20 cellular contexts compared by ENCODE assay signal in genomic region chr15:51133140-51133630, GRCh38. TPM values are rescaled to one million over a fixed set of nuclear protein-coding genes. Genes with fewer than 3 reads are reported as not detected.
A peak's percentile ranks its signal among the peaks of the same experiment; 100 is the strongest.
DNase-seq lines count a peak whose midpoint lies in the region; ATAC-seq and TF ChIP-seq lines count a peak whose summit lies in the region.
"Had no signal": no experiment of that assay in that cellular context is flagged by ENCODE, and none has a peak within 500 bp of the region (broad histone marks: within the 10 kb centered on the region; RNA-seq: fewer than 3 reads in every experiment).

No MANE protein-coding gene starts in this region.

- H3K4me1 Mint-ChIP-seq in MCF 10A (ENCODE audit: insufficient read depth, unreplicated experiment) = peaks cover 47% of the 10 kb centered on the region
- H3K4me1 Mint-ChIP-seq: activated naive CD4-positive, alpha-beta T cell treated with anti-CD3 and anti-CD28 coated beads, Interleukin-2, amount 10 ng/mL, durations not matched to agents 7 days and 5 days had no signal

- peaks cover 7% of the 10 kb centered on the region for H3K36me3 Mint-ChIP-seq in MCF 10A (ENCODE audit: insufficient read depth, unreplicated experiment)
- H3K36me3 Mint-ChIP-seq: activated naive CD4-positive, alpha-beta T cell treated with anti-CD3 and anti-CD28 coated beads, Interleukin-2, amount 10 ng/mL, durations not matched to agents 7 days and 5 days; brain had no signal

- no peaks in the 10 kb centered on the region for H3K27me3 ChIP-seq in left ventricle myocardium inferior (ENCODE audit: low read depth)
- no peaks in the 10 kb centered on the region for H3K27me3 ChIP-seq in mucosa of rectum (ENCODE audit: control insufficient read depth in 2 of 2, insufficient read depth in 2 of 2, low read length in 2 of 2)
- no peaks in the 10 kb centered on the region for H3K27me3 ChIP-seq in uterus
- H3K27me3 ChIP-seq: dorsolateral prefrontal cortex, ovary, upper lobe of left lung had no signal

- H3K27ac Mint-ChIP-seq in MCF 10A (ENCODE audit: low read depth, unreplicated experiment) = peak overlapping the region; percentile 77
- H3K27ac Mint-ChIP-seq: activated naive CD4-positive, alpha-beta T cell treated with anti-CD3 and anti-CD28 coated beads, Interleukin-2, amount 10 ng/mL, durations not matched to agents 7 days and 5 days; CD4-positive, alpha-beta T cell; GM23338 had no signal

- no peak for TF ChIP-seq POLR2A in uterus (IDR thresholded peaks at IDR 0.05)

- H3K4me1 ChIP-seq in left ventricle myocardium inferior (peaks cover 11% of the 10 kb centered on the region), mucosa of rectum (ENCODE audit: control insufficient read depth in 2 of 2, insufficient read depth in 2 of 2, low read length in 2 of 2) (peaks cover 10 to 12% of the 10 kb centered on the region in 2 donors), uterus (no peaks in the 10 kb centered on the region)

- H3K4me3 Mint-ChIP-seq in MCF 10A (ENCODE audit: unreplicated experiment) = no peak overlapping the region
- H3K4me3 Mint-ChIP-seq: activated naive CD4-positive, alpha-beta T cell treated with anti-CD3 and anti-CD28 coated beads, Interleukin-2, amount 10 ng/mL, durations not matched to agents 7 days and 5 days; CD4-positive, alpha-beta T cell; GM23338 had no signal

- no peak overlapping the region for H3K9ac ChIP-seq in mucosa of rectum (ENCODE audit: low read depth in 1 of 2, low read length in 2 of 2)

- POLR2A ChIA-PET in MCF 10A (lab: Yijun Ruan, JAX) = interaction anchor here (0.5 to 1.6 kb wide), 8 partner anchors 12 to 253 kb away, joined by 3 to 6 read pairs (median 3); no protein-coding TSS in a partner anchor

- peak; percentile 4 for TF ChIP-seq CTCF in left ventricle myocardium inferior (IDR thresholded peaks at IDR 0.05; ENCODE audit: borderline replicate concordance)
- no peak for TF ChIP-seq CTCF in MCF 10A (IDR thresholded peaks at IDR 0.05; ENCODE audit: unreplicated experiment)
- no peak for TF ChIP-seq CTCF in uterus (IDR thresholded peaks at IDR 0.05)

- CTCF ChIA-PET in MCF 10A (lab: Yijun Ruan, JAX) = interaction anchor here (0.6 to 3.1 kb wide), 32 partner anchors 9 to 630 kb away, joined by 3 to 31 read pairs (median 3); no protein-coding TSS in a partner anchor

- H3K36me3 ChIP-seq in left ventricle myocardium inferior (no peaks in the 10 kb centered on the region), mucosa of rectum (ENCODE audit: control insufficient read depth in 2 of 2, insufficient read depth in 2 of 2, low read length in 2 of 2) (no peaks in the 10 kb centered on the region), uterus (no peaks in the 10 kb centered on the region)
- H3K36me3 ChIP-seq: ovary, upper lobe of left lung had no signal

- no TSS peak for BruUV-seq in MCF 10A (replicated peaks; lab: Mats Ljungman, UMichigan)

- no peaks in the 10 kb centered on the region for H3K9me3 Mint-ChIP-seq in MCF 10A (ENCODE audit: unreplicated experiment)
- H3K9me3 Mint-ChIP-seq: activated naive CD4-positive, alpha-beta T cell treated with anti-CD3 and anti-CD28 coated beads, Interleukin-2, amount 10 ng/mL, durations not matched to agents 7 days and 5 days; CD4-positive, alpha-beta T cell; GM23338 had no signal

- intact Hi-C loops in left ventricle myocardium inferior (cut with micrococcal nuclease) = no loop called here
- intact Hi-C loops in left ventricle myocardium superior (cut with micrococcal nuclease) = no loop called here
- intact Hi-C loops in MCF 10A (cut with micrococcal nuclease) = loop anchor here (1.0 kb wide), 2 partner anchors 11 to 60 kb away; no protein-coding TSS in a partner anchor
- intact Hi-C loops in uterus (cut with DNase I; ENCODE audit: low total_unique reads) = no loop called here

- no peak overlapping the region for H3K27ac ChIP-seq in left ventricle myocardium inferior (replicated peaks)
- peak overlapping the region; percentile 21 to 28 for H3K27ac ChIP-seq in mucosa of rectum (ENCODE audit: low read depth in 2 of 2, low read length in 2 of 2)
- peak overlapping the region; percentile 44 to 55 for H3K27ac ChIP-seq in uterus
- H3K27ac ChIP-seq: ovary had no signal

- no peak overlapping the region for H3K4me3 ChIP-seq in left ventricle myocardium inferior
- no peak overlapping the region for H3K4me3 ChIP-seq in mucosa of rectum (ENCODE audit: low read length in 2 of 2)
- H3K4me3 ChIP-seq in uterus = no peak overlapping the region
- H3K4me3 ChIP-seq: dorsolateral prefrontal cortex, GM23338, ovary, smooth muscle cell, upper lobe of left lung had no signal

- no peak for ATAC-seq in left ventricle myocardium superior
- ATAC-seq in GM18502 (IDR thresholded peaks at IDR 0.05; ENCODE audit: poor library complexity, unreplicated experiment) = no peak

- no peak for DNase-seq in left ventricle myocardium inferior
- no peak for DNase-seq in left ventricle myocardium superior
- peak; percentile 47 for DNase-seq in MCF 10A (ENCODE audit: unreplicated experiment)
- DNase-seq in uterus = no peak
- no peak for DNase-seq in NK-92 treated with Interleukin-12 subunit alpha and Interleukin-12 subunit beta, amount 100 ng/mL, for 24 hours (lab: John Stamatoyannopoulos, UW)
- DNase-seq in NCI-H345 treated with DMSO at 0.1 percent for 48 hours (lab: John Stamatoyannopoulos, UW; ENCODE audit: unreplicated experiment) = no peak
- DNase-seq: activated CD4-positive, alpha-beta T cell treated with anti-CD3 and anti-CD28 coated beads for 4 hours; CD4-positive, alpha-beta T cell; DND-41; NCI-H345; upper lobe of left lung had no signal

- no peaks in the 10 kb centered on the region for H3K27me3 Mint-ChIP-seq in MCF 10A (ENCODE audit: insufficient read depth, unreplicated experiment)
- H3K27me3 Mint-ChIP-seq: CD4-positive, alpha-beta T cell had no signal

- H3K9me3 ChIP-seq in left ventricle myocardium inferior (replicated peaks) (no peaks in the 10 kb centered on the region), mucosa of rectum (ENCODE audit: control insufficient read depth in 2 of 2, low read length in 2 of 2) (no peaks in the 10 kb centered on the region), uterus (no peaks in the 10 kb centered on the region)
- H3K9me3 ChIP-seq: ovary, upper lobe of left lung had no signal

RNA-seq across cellular contexts. Expression of gene TNFAIP8L3, which starts 38.5 kb away (rescaled TPM):
- total RNA-seq in left ventricle myocardium inferior (6.0 TPM), left ventricle myocardium superior (4.9 TPM), MCF 10A (2022) (2.6 and 4.2 TPM in 2 replicates), uterus (100 to 1,000 TPM in 1 of 4 donors, 10 to 100 TPM in 3; 20.0 to 173 (median 43.2) TPM)
- total RNA-seq: CD4-positive, alpha-beta T cell; SK-MEL-5; smooth muscle cell had no signal
